8 cellular contexts compared by ENCODE assay signal in the genomic region with DNA sequence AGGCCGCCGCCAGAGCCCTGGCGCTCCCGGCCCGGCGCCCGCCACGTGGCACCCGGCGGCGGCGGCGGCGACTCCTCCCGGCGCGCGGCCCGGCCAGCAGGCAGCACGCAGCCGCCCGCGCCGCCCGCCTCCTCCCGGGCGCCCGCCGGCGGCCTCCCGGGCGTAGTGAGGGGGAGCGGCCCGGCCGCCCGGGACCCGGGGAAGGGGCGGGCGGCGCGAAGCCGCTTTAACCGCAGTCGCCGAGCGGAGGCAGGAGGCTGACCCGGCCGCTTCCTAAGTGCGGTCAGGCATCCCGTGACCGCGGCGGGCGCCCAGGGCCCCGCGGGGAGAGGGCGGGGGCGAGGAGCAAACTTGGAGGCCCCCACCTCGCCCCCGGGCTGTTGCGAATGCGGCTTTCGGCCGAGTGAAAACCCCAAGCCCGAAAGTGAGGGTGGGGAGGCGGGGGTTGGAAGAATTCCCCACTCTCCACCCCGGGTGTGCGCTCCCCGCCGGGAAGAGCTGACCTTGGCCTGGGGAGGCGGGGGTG. TPM values are rescaled to one million over a fixed set of nuclear protein-coding genes. Genes with fewer than 3 reads are reported as not detected.
DNase-seq lines count a peak whose midpoint lies in the region; FAIRE-seq and TF ChIP-seq lines count a peak whose summit lies in the region.

No MANE protein-coding gene starts in this region.

- H3K36me3 ChIP-seq in esophagus (ENCODE audit: control insufficient read depth in 2 of 2, insufficient read depth in 2 of 2, low read length in 1 of 2) (peaks cover 0 to 4% of the 10 kb centered on the region in 2 donors), suprapubic skin (peaks cover 6% of the 10 kb centered on the region)

- DNase-seq in GM12891 (ENCODE audit: insufficient read length, low spot score): no peak
- DNase-seq in HEK293T (ENCODE audit: extremely low spot score): peak; percentile 49
- peak; percentile 46 for DNase-seq in NCI-H1092 treated with DMSO at 0.1 percent for 48 hours (lab: John Stamatoyannopoulos, UW)
- DNase-seq in activated CD8-positive, alpha-beta memory T cell treated with anti-CD3 and anti-CD28 coated beads for 4 hours (ENCODE audit: low read depth in 2 of 2): peak; percentile 10 to 39
- DNase-seq in mucosa of gallbladder (ENCODE audit: low spot score): peak; percentile 60
- DNase-seq in suprapubic skin (ENCODE audit: low spot score in 2 of 2): peak; percentile 84 to 85
- no peak for DNase-seq in NCI-H774 (lab: John Stamatoyannopoulos, UW)

- H3K27ac ChIP-seq in esophagus (ENCODE audit: low read depth in 2 of 2, low read length in 1 of 2): peak overlapping the region; percentile 92 to 94
- H3K27ac ChIP-seq in suprapubic skin: peak overlapping the region; percentile 89

- H3K4me3 ChIP-seq in esophagus (ENCODE audit: low read depth in 1 of 2, low read length in 2 of 2) (peak overlapping the region; percentile 53 to 62), suprapubic skin (peak overlapping the region; percentile 68)

- POLR2A ChIA-PET in HEK293T (lab: Yijun Ruan, JAX): interaction anchor here (0.6 to 3.8 kb wide), 9 partner anchors 43 to 354 kb away, joined by 3 to 43 read pairs (median 4); no protein-coding TSS in a partner anchor

- CTCF ChIA-PET in HEK293T (lab: Yijun Ruan, JAX): interaction anchor here (1.8 kb wide), 1 partner anchor 181 kb away, joined by 5 read pairs; no protein-coding TSS in a partner anchor

- TF ChIP-seq POLR2A in GM12891 (IDR thresholded peaks at IDR 0.05; ENCODE audit: low read depth, low read length) (no peak), suprapubic skin (IDR thresholded peaks at IDR 0.05) (no peak)

- no peak for TF ChIP-seq CTCF in suprapubic skin (IDR thresholded peaks at IDR 0.05)

- no peak for TF ChIP-seq EP300 in suprapubic skin (IDR thresholded peaks at IDR 0.05)

- H3K27me3 ChIP-seq in esophagus (ENCODE audit: control insufficient read depth in 1 of 2, insufficient read depth in 2 of 2, low read length in 2 of 2): no peaks in the 10 kb centered on the region
- no peaks in the 10 kb centered on the region for H3K27me3 ChIP-seq in suprapubic skin

- 1% methylated on average over 32 to 71 of the region's 71 CpGs for WGBS in esophagus, 2 donors
- WGBS in suprapubic skin: 0% methylated on average over 2 of the region's 71 CpGs

- H3K4me1 ChIP-seq in esophagus (ENCODE audit: control insufficient read depth in 2 of 2, insufficient read depth in 2 of 2, low read length in 1 of 2): peaks cover 4 to 15% of the 10 kb centered on the region in 2 donors
- peaks cover 87% of the 10 kb centered on the region for H3K4me1 ChIP-seq in suprapubic skin

- no peaks in the 10 kb centered on the region for H3K9me3 ChIP-seq in esophagus (ENCODE audit: control insufficient read depth in 2 of 2, insufficient read depth in 1 of 2, low read depth in 1 of 2, low read length in 1 of 2)
- no peaks in the 10 kb centered on the region for H3K9me3 ChIP-seq in suprapubic skin

- peak; percentile 54 for FAIRE-seq in GM12891 (lab: Jason Lieb, UNC)

TF ChIP-seq in GM12891, 5 proteins besides CTCF, POLR2A, EP300 and RAD21:
- no peak for TF ChIP-seq SPI1 (IDR thresholded peaks at IDR 0.05; ENCODE audit: low read depth, low read length)
- no peak for TF ChIP-seq TAF1 (IDR thresholded peaks at IDR 0.05; ENCODE audit: low read depth, low read length)
- TF ChIP-seq POLR2AphosphoS5 (IDR thresholded peaks at IDR 0.05; ENCODE audit: low read depth, low read length): 0 out of 2 replicates have a peak, but pooled peaks have one; percentile 21
- TF ChIP-seq POU2F2 (IDR thresholded peaks at IDR 0.05; ENCODE audit: low read depth, low read length): no peak
TF ChIP-seq in GM12891: peak in this region for 1.

TF ChIP-seq in HEK293T, 16 proteins besides CTCF, POLR2A, EP300 and RAD21:
- TF ChIP-seq SP1 (IDR thresholded peaks at IDR 0.05) (no peak), ARNT (IDR thresholded peaks at IDR 0.05) (no peak), BHLHE40 (IDR thresholded peaks at IDR 0.05; ENCODE audit: borderline replicate concordance) (no peak), CTBP1 (IDR thresholded peaks at IDR 0.05; ENCODE audit: borderline replicate concordance) (no peak), FOXK2 (IDR thresholded peaks at IDR 0.05) (no peak), ELF4 (IDR thresholded peaks at IDR 0.05) (no peak), TARDBP (IDR thresholded peaks at IDR 0.05) (no peak), LEF1 (IDR thresholded peaks at IDR 0.05; ENCODE audit: borderline replicate concordance) (no peak), NFRKB (IDR thresholded peaks at IDR 0.05) (no peak), FOXA1 (IDR thresholded peaks at IDR 0.05) (no peak), L3MBTL2 (conservative IDR thresholded peaks at IDR 0.05) (no peak), SUZ12 (IDR thresholded peaks at IDR 0.05) (no peak)
- TF ChIP-seq, protein P1, sequence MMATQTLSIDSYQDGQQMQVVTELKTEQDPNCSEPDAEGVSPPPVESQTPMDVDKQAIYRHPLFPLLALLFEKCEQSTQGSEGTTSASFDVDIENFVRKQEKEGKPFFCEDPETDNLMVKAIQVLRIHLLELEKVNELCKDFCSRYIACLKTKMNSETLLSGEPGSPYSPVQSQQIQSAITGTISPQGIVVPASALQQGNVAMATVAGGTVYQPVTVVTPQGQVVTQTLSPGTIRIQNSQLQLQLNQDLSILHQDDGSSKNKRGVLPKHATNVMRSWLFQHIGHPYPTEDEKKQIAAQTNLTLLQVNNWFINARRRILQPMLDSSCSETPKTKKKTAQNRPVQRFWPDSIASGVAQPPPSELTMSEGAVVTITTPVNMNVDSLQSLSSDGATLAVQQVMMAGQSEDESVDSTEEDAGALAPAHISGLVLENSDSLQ (IDR thresholded peaks at IDR 0.05): no peak

RNA-seq across cellular contexts. Expression of a gene that starts 1.7 kb away (rescaled TPM):
- 10.6 TPM for polyA plus RNA-seq in GM12891 (2012; ENCODE audit: low read depth, missing spikeins)
- polyA plus RNA-seq in esophagus: 10 to 100 TPM; 68.9 to 78.3 TPM
- total RNA-seq in mucosa of gallbladder (54.1 TPM), suprapubic skin (100 to 1,000 TPM; 128 to 206 (median 154) TPM)

Comparison
In these comparisons a context has a peak if more than half of its experiments do, and no peak if none do; other contexts are left out.
1. DNase-seq: peak in HEK293T (single experiment), NCI-H1092 treated with DMSO at 0.1 percent for 48 hours (single experiment), activated CD8-positive, alpha-beta memory T cell treated with anti-CD3 and anti-CD28 coated beads for 4 hours (2 of 2), mucosa of gallbladder (single experiment) and suprapubic skin (2 of 2); none in GM12891 (single experiment) and NCI-H774 (single experiment).